Comparison of ENCODE assay signal across 11 cellular contexts in the genomic region with DNA sequence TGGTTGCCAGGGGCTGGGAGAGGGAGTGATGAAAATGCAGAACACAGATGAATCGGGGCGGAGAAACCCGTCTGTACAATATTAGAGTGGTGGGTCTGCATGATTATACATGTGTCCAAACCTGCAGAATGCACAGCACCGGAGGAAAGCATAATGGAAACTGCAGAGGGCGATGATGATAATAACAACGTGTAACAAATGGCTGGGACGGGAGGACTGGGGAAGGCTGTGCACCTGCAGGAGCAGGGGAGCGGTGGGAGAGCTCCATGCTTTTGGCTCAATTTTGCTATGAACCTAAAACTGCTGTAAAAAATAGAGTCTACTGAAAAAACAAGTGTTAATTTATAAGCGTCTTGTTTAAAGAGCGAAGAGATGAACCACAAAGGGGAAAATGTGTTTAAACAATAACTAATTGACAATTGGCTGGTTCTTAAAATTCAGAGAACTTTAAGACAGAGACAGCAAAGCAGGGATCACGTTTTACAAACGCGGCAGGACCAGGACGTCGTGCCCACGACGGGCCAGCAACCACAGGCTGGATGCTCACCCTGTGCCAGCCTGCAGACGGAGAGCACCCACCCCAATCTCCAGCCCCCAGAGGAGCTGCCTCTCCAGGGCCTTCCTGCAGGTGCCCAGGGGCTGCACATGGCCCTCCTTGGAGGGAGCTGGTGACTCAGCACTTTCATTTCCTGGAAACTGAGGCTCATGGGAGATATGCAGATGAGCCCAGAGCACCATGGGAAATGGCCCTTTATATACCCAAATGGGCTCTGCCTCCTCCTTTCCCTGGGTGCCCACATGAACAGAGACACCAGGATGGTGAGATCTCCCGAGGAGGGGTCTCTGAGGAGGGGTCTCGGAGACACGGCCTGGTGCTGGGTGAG. TPM values are rescaled to one million over a fixed set of nuclear protein-coding genes. Genes with fewer than 3 reads are reported as not detected.
DNase-seq lines count a peak whose midpoint lies in the region; ATAC-seq, FAIRE-seq and TF ChIP-seq lines count a peak whose summit lies in the region.
"Had no signal": no experiment of that assay in that cellular context is flagged by ENCODE, and none has a peak within 500 bp of the region (broad histone marks: within the 10 kb centered on the region; RNA-seq: fewer than 3 reads in every experiment).

A gene with protein sequence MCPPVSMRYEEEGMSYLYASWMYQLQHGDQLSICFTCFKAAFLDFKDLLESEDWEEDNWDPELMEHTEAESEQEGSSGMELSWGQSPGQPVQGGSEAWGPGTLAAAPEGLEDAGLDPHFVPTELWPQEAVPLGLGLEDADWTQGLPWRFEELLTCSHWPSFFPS (plus strand): TSS at position 781 of the 884 bp plus-strand sequence. CDS start 2,904 bp downstream, outside the sequence.

- H3K9me3 ChIP-seq in A549 (no peaks in the 10 kb centered on the region), DOHH2 (ENCODE audit: control insufficient read depth, insufficient read depth, low read length) (peaks cover 3% of the 10 kb centered on the region; the same call in 1 of the 2 replicates), pancreas (no peaks in the 10 kb centered on the region)
- H3K9me3 ChIP-seq: SJSA1 had no signal

- CTCF ChIA-PET in A549 (lab: Yijun Ruan, JAX), result interaction anchor here (0.8 to 5.8 kb wide), 7 partner anchors 8 to 251 kb away, joined by 3 to 44 read pairs (median 3); no protein-coding TSS in a partner anchor

- TF ChIP-seq RAD21 in A549 (conservative IDR thresholded peaks at IDR 0.05 in 1 of 2, IDR thresholded peaks at IDR 0.05 in 1 of 2), result peak in 1 of 2 experiments; percentile 19; a peak in 1 of 5 replicates

- no peak within 1 kb of the TSS for H3K4me3 Mint-ChIP-seq in activated T-helper 2 cell treated with anti-CD3 and anti-CD28 coated beads, Interferon-gamma antibody, Interleukin-2, Interleukin-4, amounts not matched to agents 10 μg/mL and 5 μg/mL and 100 μg/mL, durations not matched to agents 14 hours and 24 hours and 36 hours (ENCODE audit: low read depth)
- H3K4me3 Mint-ChIP-seq: natural killer cell treated with Interleukin-12 subunit alpha and Interleukin-12 subunit beta and Interleukin-15 and Interleukin-18, amount 100 ng/mL, for 72 hours had no signal

- TF ChIP-seq EP300 in A549 (IDR thresholded peaks at IDR 0.05), result no peak

- peak within 1 kb of the TSS; percentile 7 for H3K27ac Mint-ChIP-seq in activated T-helper 2 cell treated with anti-CD3 and anti-CD28 coated beads, Interferon-gamma antibody, Interleukin-2, Interleukin-4, amounts not matched to agents 10 μg/mL and 5 μg/mL and 100 μg/mL, durations not matched to agents 14 hours and 24 hours and 36 hours
- H3K27ac Mint-ChIP-seq: natural killer cell treated with Interleukin-12 subunit alpha and Interleukin-12 subunit beta and Interleukin-15 and Interleukin-18, amount 100 ng/mL, for 72 hours had no signal

- DNase-seq in A549 (ENCODE audit: low read depth in 1 of 2, low spot score in 1 of 2) (peak; percentile 54 to 70), NCI-H1930 (lab: John Stamatoyannopoulos, UW) (peak; percentile 66 to 74), pancreas (no peak), SKM-1 (lab: John Stamatoyannopoulos, UW; ENCODE audit: unreplicated experiment) (no peak), amniotic stem cell (lab: John Stamatoyannopoulos, UW) (no peak)
- no peak for DNase-seq in activated T-helper 2 cell treated with anti-CD3 and anti-CD28 coated beads, Interferon-gamma antibody, Interleukin-2, Interleukin-4, amounts not matched to agents 10 μg/mL and 5 μg/mL and 100 μg/mL, durations not matched to agents 14 hours and 24 hours and 36 hours (ENCODE audit: low spot score)

- H4K20me1 ChIP-seq in DOHH2 (ENCODE audit: control insufficient read depth, insufficient read depth, low read depth, low read length), result no peaks in the 10 kb centered on the region

- no peaks in the 10 kb centered on the region for H3K27me3 ChIP-seq in DOHH2 (ENCODE audit: control insufficient read depth, low read length)
- H3K27me3 ChIP-seq in pancreas, result no peaks in the 10 kb centered on the region
- H3K27me3 ChIP-seq: SJSA1 had no signal

- H3K36me3 Mint-ChIP-seq in activated T-helper 2 cell treated with anti-CD3 and anti-CD28 coated beads, Interferon-gamma antibody, Interleukin-2, Interleukin-4, amounts not matched to agents 10 μg/mL and 5 μg/mL and 100 μg/mL, durations not matched to agents 14 hours and 24 hours and 36 hours (ENCODE audit: low read depth), result no peaks in the 10 kb centered on the region
- H3K36me3 Mint-ChIP-seq: natural killer cell treated with Interleukin-12 subunit alpha and Interleukin-12 subunit beta and Interleukin-15 and Interleukin-18, amount 100 ng/mL, for 72 hours had no signal

- peaks cover 14% of the 10 kb centered on the region for H3K27me3 Mint-ChIP-seq in activated T-helper 2 cell treated with anti-CD3 and anti-CD28 coated beads, Interferon-gamma antibody, Interleukin-2, Interleukin-4, amounts not matched to agents 10 μg/mL and 5 μg/mL and 100 μg/mL, durations not matched to agents 14 hours and 24 hours and 36 hours (ENCODE audit: low read depth)

- 70% methylated on average over 21 of the region's 21 CpGs for WGBS in A549 (ENCODE audit: missing lambda C conversion rate)
- WGBS in pancreas, 2 donors, result 65 to 81% methylated on average over 21 of the region's 21 CpGs

- FAIRE-seq in A549 (lab: Jason Lieb, UNC) (no peak), pancreas (lab: Jason Lieb, UNC) (no peak)

- H3K79me2 ChIP-seq in DOHH2 (ENCODE audit: control insufficient read depth, low read length), result no peaks in the 10 kb centered on the region

- no peak for TF ChIP-seq POLR2A in A549 (IDR thresholded peaks at IDR 0.05; ENCODE audit: low read length)

- ATAC-seq in A549 (peak; percentile 40 to 58; a peak in 5 of 6 replicates), pancreas (no peak), GM18502 (IDR thresholded peaks at IDR 0.05; ENCODE audit: poor library complexity, unreplicated experiment) (no peak)

- H3K27ac ChIP-seq in A549 (peak within 1 kb of the TSS; percentile 38 to 70; a peak in 5 of 6 replicates), DOHH2 (ENCODE audit: low read depth, low read length) (no peak within 1 kb of the TSS), pancreas (no peak within 1 kb of the TSS)
- H3K27ac ChIP-seq: SJSA1 had no signal

- peaks cover 7% of the 10 kb centered on the region for H3K4me1 Mint-ChIP-seq in activated T-helper 2 cell treated with anti-CD3 and anti-CD28 coated beads, Interferon-gamma antibody, Interleukin-2, Interleukin-4, amounts not matched to agents 10 μg/mL and 5 μg/mL and 100 μg/mL, durations not matched to agents 14 hours and 24 hours and 36 hours (ENCODE audit: low read depth)

- POLR2A ChIA-PET in A549 (lab: Yijun Ruan, JAX), result no interaction called here

- H3F3A ChIP-seq in DOHH2 (ENCODE audit: control insufficient read depth, insufficient read depth), result peaks cover 7% of the 10 kb centered on the region

- TF ChIP-seq CTCF in A549 (IDR thresholded peaks at IDR 0.05) (no peak), DOHH2 (IDR thresholded peaks at IDR 0.05; ENCODE audit: low read depth, low read length, poor library complexity, severe bottlenecking) (peak; percentile 24), pancreas (IDR thresholded peaks at IDR 0.05) (no peak)

- intact Hi-C loops in activated T-helper 2 cell treated with anti-CD3 and anti-CD28 coated beads, Interferon-gamma antibody, Interleukin-2, Interleukin-4, amounts not matched to agents 10 μg/mL and 5 μg/mL and 100 μg/mL, durations not matched to agents 14 hours and 24 hours and 36 hours (cut with micrococcal nuclease), result loop anchor here (10.0 kb wide), 1 partner anchor 416 kb away; no protein-coding TSS in a partner anchor
- intact Hi-C loops in pancreas (cut with DNase I), result loop anchor here in 1 of 3 donors (10.0 kb wide), 3 partner anchors 136 to 416 kb away; no protein-coding TSS in a partner anchor

- H3K36me3 ChIP-seq in DOHH2 (ENCODE audit: control insufficient read depth, low read length) (no peaks in the 10 kb centered on the region), pancreas (no peaks in the 10 kb centered on the region)
- H3K36me3 ChIP-seq: SJSA1 had no signal

- H3K9me2 ChIP-seq in DOHH2 (replicated peaks; ENCODE audit: control insufficient read depth, low read length), result no peaks in the 10 kb centered on the region

- no peaks in the 10 kb centered on the region for H3K9me3 Mint-ChIP-seq in activated T-helper 2 cell treated with anti-CD3 and anti-CD28 coated beads, Interferon-gamma antibody, Interleukin-2, Interleukin-4, amounts not matched to agents 10 μg/mL and 5 μg/mL and 100 μg/mL, durations not matched to agents 14 hours and 24 hours and 36 hours
- H3K9me3 Mint-ChIP-seq: natural killer cell treated with Interleukin-12 subunit alpha and Interleukin-12 subunit beta and Interleukin-15 and Interleukin-18, amount 100 ng/mL, for 72 hours had no signal

- H3K4me3 ChIP-seq in A549 (no peak within 1 kb of the TSS), DOHH2 (ENCODE audit: low read length) (no peak within 1 kb of the TSS), pancreas (no peak within 1 kb of the TSS)
- H3K4me3 ChIP-seq: SJSA1 had no signal

- H3K4me2 ChIP-seq in A549 (peak within 1 kb of the TSS; percentile 45), DOHH2 (ENCODE audit: low read length) (peak within 1 kb of the TSS; percentile 36)

- H3K4me1 ChIP-seq in A549 (peaks cover 18% of the 10 kb centered on the region), DOHH2 (ENCODE audit: control insufficient read depth, low read length) (peaks cover 11% of the 10 kb centered on the region), pancreas (peaks cover 0 to 10% (median 6%) of the 10 kb centered on the region in 3 donors)

TF ChIP-seq in A549, 52 proteins besides CTCF, POLR2A, EP300 and RAD21 (continues in another document):
- TF ChIP-seq BHLHE40 (IDR thresholded peaks at IDR 0.05; ENCODE audit: low read depth, low read length), result no peak
- no peak for TF ChIP-seq FOSL2 (IDR thresholded peaks at IDR 0.05)
- TF ChIP-seq FOSL2 (CRISPR knock-in tag; IDR thresholded peaks at IDR 0.05), result peak; percentile 47; the same call in 1 of the 2 replicates
- TF ChIP-seq MAX (IDR thresholded peaks at IDR 0.05), result peak; percentile 80
- no peak for TF ChIP-seq CBX2 (IDR thresholded peaks at IDR 0.05; ENCODE audit: borderline replicate concordance, low read depth)
- TF ChIP-seq MAFK (IDR thresholded peaks at IDR 0.05; ENCODE audit: partially characterized antibody), result peak; percentile 97

RNA-seq across cellular contexts. Expression of the gene that starts here (rescaled TPM):
- polyA plus RNA-seq in A549 (2011; rRNA removed) (0.32 and 0.43 TPM in 2 replicates), A549 (2017; fragmentation: RNase III; extraction: RNeasy Plus Mini Kit Qiagen cat#74134 plus additional on column Dnase treatment) (0.50 to 0.66 TPM (median 0.55 TPM) in 3 replicates), pancreas (not detected)
- 0.74 and 0.80 TPM in 2 replicates for polyA plus RNA-seq in A549 (2012; cell fraction: cytosol; rRNA removed)
- 0.55 and 0.59 TPM in 2 replicates for polyA plus RNA-seq in A549 (2012; cell fraction: nucleus; rRNA removed)
- 0.44 and 0.58 TPM in 2 replicates for polyA minus RNA-seq in A549 (2011; rRNA and poly(A)+ RNA removed)
- total RNA-seq in activated T-helper 2 cell treated with anti-CD3 and anti-CD28 coated beads, Interferon-gamma antibody, Interleukin-2, Interleukin-4, amounts not matched to agents 10 μg/mL and 5 μg/mL and 100 μg/mL, durations not matched to agents 14 hours and 24 hours and 36 hours, result not detected in 2 replicates
- not detected for total RNA-seq in pancreas
- total RNA-seq: glomerular endothelial cell; natural killer cell treated with Interleukin-12 subunit alpha and Interleukin-12 subunit beta and Interleukin-15 and Interleukin-18, amount 100 ng/mL, for 72 hours had no signal

Comparison
In these comparisons a context has a peak if more than half of its experiments do, and no peak if none do; other contexts are left out.
1. Peak in DNase-seq, ATAC-seq, H3K27ac ChIP-seq and H3K4me2 ChIP-seq in A549; RNA of the gene not detected or under 1 TPM.
2. DNase-seq: peak in NCI-H1930 (2 of 2); none in activated T-helper 2 cell treated with anti-CD3 and anti-CD28 coated beads, Interferon-gamma antibody, Interleukin-2, Interleukin-4, amounts not matched to agents 10 μg/mL and 5 μg/mL and 100 μg/mL, durations not matched to agents 14 hours and 24 hours and 36 hours (single experiment), pancreas (0 of 6), SKM-1 (single experiment) and amniotic stem cell (single experiment).